20 cellular contexts compared by ENCODE assay signal in genomic region chr3:4207672-4208071, GRCh38.
"Had no signal": no experiment of that assay in that cellular context is flagged by ENCODE, and none has a peak within 500 bp of the region (broad histone marks: within the 10 kb centered on the region; RNA-seq: fewer than 3 reads in every experiment).

No MANE protein-coding gene starts in this region.

- H3K4me1 Mint-ChIP-seq: immature natural killer cell; naive thymus-derived CD8-positive, alpha-beta T cell; neural progenitor cell had no signal

- H3K27ac Mint-ChIP-seq: immature natural killer cell; naive thymus-derived CD8-positive, alpha-beta T cell; neural progenitor cell; progenitor cell of endocrine pancreas had no signal

- ATAC-seq: left colon; lower lobe of right lung; naive thymus-derived CD8-positive, alpha-beta T cell; sciatic nerve had no signal

- DNase-seq: dorsolateral prefrontal cortex; effector CD4-positive, alpha-beta T cell; hypothalamus; immature natural killer cell; islet precursor cell; kidney glomerular epithelial cell; left colon; left ventricle myocardium inferior; lower lobe of right lung; naive thymus-derived CD8-positive, alpha-beta T cell; stimulated activated CD4-positive, alpha-beta T cell treated with anti-CD3 and anti-CD28 coated beads, Interleukin-12 subunit alpha, Interleukin-12 subunit beta, amount 100 ng/mL, for 4 hours; stimulated activated CD4-positive, alpha-beta T cell treated with anti-CD3 and anti-CD28 coated beads, Interleukin-1b, Interleukin-23, amount 100 ng/mL, for 48 hours; stimulated activated CD4-positive, alpha-beta T cell treated with anti-CD3 and anti-CD28 coated beads, Interleukin-4, amount 100 ng/mL, for 1 hour; stimulated activated CD8-positive, alpha-beta memory T cell treated with anti-CD3 and anti-CD28 coated beads, Interleukin-4, amount 100 ng/mL, for 48 hours; stimulated activated naive CD4-positive, alpha-beta T cell; substantia nigra; upper lobe of left lung had no signal

- H3K4me3 Mint-ChIP-seq: immature natural killer cell; naive thymus-derived CD8-positive, alpha-beta T cell; neural progenitor cell had no signal

- H3K27me3 Mint-ChIP-seq: progenitor cell of endocrine pancreas had no signal
